ENCODE assay signal across 31 cellular contexts in genomic region chr7:74155810-74156395, GRCh38.
"Had no signal": no experiment of that assay in that cellular context is flagged by ENCODE, and none has a peak within 500 bp of the region (broad histone marks: within the 10 kb centered on the region; RNA-seq: fewer than 3 reads in every experiment).

No MANE protein-coding gene starts in this region.

- H3K36me3 Mint-ChIP-seq: activated naive CD4-positive, alpha-beta T cell treated with anti-CD3 and anti-CD28 coated beads, Interleukin-2, amount 10 ng/mL, durations not matched to agents 7 days and 5 days; activated naive CD4-positive, alpha-beta T cell treated with anti-CD3 and anti-CD28 coated beads, Interleukin-2, amount 50 U/mL, for 72 hours; activated naive CD8-positive, alpha-beta T cell treated with anti-CD3 and anti-CD28 coated beads, Interleukin-2, amount 10 ng/mL, durations not matched to agents 7 days and 5 days; brain had no signal

- ATAC-seq: activated naive CD4-positive, alpha-beta T cell treated with anti-CD3 and anti-CD28 coated beads, Interleukin-2, amount 50 U/mL, for 72 hours; activated T-cell treated with anti-CD3 and anti-CD28 coated beads, Interleukin-2, amount 50 U/mL, for 72 hours; foreskin keratinocyte; gastrocnemius medialis had no signal

- H3K9me3 Mint-ChIP-seq: activated CD4-positive, alpha-beta memory T cell treated with anti-CD3 and anti-CD28 coated beads, Interleukin-2, amount 10 ng/mL, durations not matched to agents 7 days and 5 days; activated CD4-positive, alpha-beta T cell treated with anti-CD3 and anti-CD28 coated beads, Interleukin-2, amount 10 ng/mL, durations not matched to agents 7 days and 5 days; activated naive CD4-positive, alpha-beta T cell treated with anti-CD3 and anti-CD28 coated beads, Interleukin-2, amount 10 ng/mL, durations not matched to agents 7 days and 5 days; activated naive CD4-positive, alpha-beta T cell treated with anti-CD3 and anti-CD28 coated beads, Interleukin-2, amount 50 U/mL, for 72 hours; activated naive CD8-positive, alpha-beta T cell treated with anti-CD3 and anti-CD28 coated beads, Interleukin-2, amount 10 ng/mL, durations not matched to agents 7 days and 5 days; activated T-cell treated with anti-CD3 and anti-CD28 coated beads, Interleukin-2, amount 50 U/mL, for 24 hours; activated T-cell treated with anti-CD3 and anti-CD28 coated beads, Interleukin-2, amount 50 U/mL, for 72 hours; brain; dendritic cell treated with granulocyte-macrophage colony-stimulating factor and Interleukin-4, amounts not matched to agents 40 ng/mL and 50 ng/mL, for 4 days had no signal

- DNase-seq: activated CD4-positive, alpha-beta memory T cell treated with anti-CD3 and anti-CD28 coated beads, Interleukin-2, amount 10 ng/mL, durations not matched to agents 7 days and 5 days; activated CD4-positive, alpha-beta T cell treated with anti-CD3 and anti-CD28 coated beads for 1 hour; activated CD4-positive, alpha-beta T cell treated with anti-CD3 and anti-CD28 coated beads for 4 hours; activated CD4-positive, alpha-beta T cell treated with anti-CD3 and anti-CD28 coated beads, Interleukin-2, amount 10 ng/mL, durations not matched to agents 7 days and 5 days; activated CD4-positive, alpha-beta T cell treated with anti-CD3 and anti-CD28 coated beads, Interleukin-2, amount 50 U/mL, for 4 hours; activated CD8-positive, alpha-beta memory T cell treated with anti-CD3 and anti-CD28 coated beads, Interleukin-2, amount 50 U/mL, for 48 hours; activated gamma-delta T cell; activated naive CD4-positive, alpha-beta T cell; activated naive CD4-positive, alpha-beta T cell treated with anti-CD3 and anti-CD28 coated beads, Interleukin-2, amount 10 ng/mL, durations not matched to agents 7 days and 5 days; activated naive CD8-positive, alpha-beta T cell treated with anti-CD3 and anti-CD28 coated beads, Interleukin-2, amount 10 ng/mL, durations not matched to agents 7 days and 5 days; activated T-cell treated with anti-CD3 and anti-CD28 coated beads for 4 hours; activated T-cell treated with anti-CD3 and anti-CD28 coated beads, Interleukin-2, amount 50 U/mL, for 24 hours; activated T-cell treated with anti-CD3 and anti-CD28 coated beads, Interleukin-2, amount 50 U/mL, for 72 hours; central memory CD4-positive, alpha-beta T cell; cerebellar nuclear complex; dorsolateral prefrontal cortex; effector memory CD4-positive, alpha-beta T cell; erythroblast; foreskin keratinocyte; gastrocnemius medialis; glutamatergic neuron; heart left ventricle; T-helper 2 cell had no signal

- H3K4me1 ChIP-seq: ascending aorta, breast epithelium, esophagus muscularis mucosa, foreskin keratinocyte, gastrocnemius medialis, heart left ventricle had no signal

- H3K4me3 Mint-ChIP-seq: activated CD4-positive, alpha-beta memory T cell treated with anti-CD3 and anti-CD28 coated beads, Interleukin-2, amount 10 ng/mL, durations not matched to agents 7 days and 5 days; activated CD4-positive, alpha-beta T cell treated with anti-CD3 and anti-CD28 coated beads, Interleukin-2, amount 10 ng/mL, durations not matched to agents 7 days and 5 days; activated naive CD4-positive, alpha-beta T cell treated with anti-CD3 and anti-CD28 coated beads, Interleukin-2, amount 10 ng/mL, durations not matched to agents 7 days and 5 days; activated naive CD8-positive, alpha-beta T cell treated with anti-CD3 and anti-CD28 coated beads, Interleukin-2, amount 10 ng/mL, durations not matched to agents 7 days and 5 days; activated T-cell treated with anti-CD3 and anti-CD28 coated beads, Interleukin-2, amount 50 U/mL, for 24 hours; activated T-cell treated with anti-CD3 and anti-CD28 coated beads, Interleukin-2, amount 50 U/mL, for 72 hours; brain; dendritic cell treated with granulocyte-macrophage colony-stimulating factor and Interleukin-4, amounts not matched to agents 40 ng/mL and 50 ng/mL, for 4 days had no signal

- H3K4me3 ChIP-seq: ascending aorta, breast epithelium, cardiac muscle cell, coronary artery, dorsolateral prefrontal cortex, esophagus muscularis mucosa, gastrocnemius medialis, heart left ventricle had no signal

- H3K36me3 ChIP-seq: ascending aorta, breast epithelium, cardiac muscle cell, esophagus muscularis mucosa, gastrocnemius medialis, heart left ventricle had no signal

- H3K9me3 ChIP-seq: ascending aorta, breast epithelium, esophagus muscularis mucosa, gastrocnemius medialis, heart left ventricle had no signal

- H3K27me3 Mint-ChIP-seq: activated CD4-positive, alpha-beta memory T cell treated with anti-CD3 and anti-CD28 coated beads, Interleukin-2, amount 10 ng/mL, durations not matched to agents 7 days and 5 days; activated CD4-positive, alpha-beta T cell treated with anti-CD3 and anti-CD28 coated beads, Interleukin-2, amount 10 ng/mL, durations not matched to agents 7 days and 5 days; activated naive CD4-positive, alpha-beta T cell treated with anti-CD3 and anti-CD28 coated beads, Interleukin-2, amount 10 ng/mL, durations not matched to agents 7 days and 5 days; activated T-cell treated with anti-CD3 and anti-CD28 coated beads, Interleukin-2, amount 50 U/mL, for 24 hours; brain; dendritic cell treated with granulocyte-macrophage colony-stimulating factor and Interleukin-4, amounts not matched to agents 40 ng/mL and 50 ng/mL, for 4 days had no signal

- H3K27ac ChIP-seq: ascending aorta, breast epithelium, cardiac muscle cell, coronary artery, dorsolateral prefrontal cortex, esophagus muscularis mucosa, foreskin keratinocyte, gastrocnemius medialis, heart left ventricle had no signal

- H3K4me1 Mint-ChIP-seq: activated CD4-positive, alpha-beta memory T cell treated with anti-CD3 and anti-CD28 coated beads, Interleukin-2, amount 10 ng/mL, durations not matched to agents 7 days and 5 days; activated CD4-positive, alpha-beta T cell treated with anti-CD3 and anti-CD28 coated beads, Interleukin-2, amount 10 ng/mL, durations not matched to agents 7 days and 5 days; activated naive CD4-positive, alpha-beta T cell treated with anti-CD3 and anti-CD28 coated beads, Interleukin-2, amount 10 ng/mL, durations not matched to agents 7 days and 5 days; activated naive CD8-positive, alpha-beta T cell treated with anti-CD3 and anti-CD28 coated beads, Interleukin-2, amount 10 ng/mL, durations not matched to agents 7 days and 5 days; brain had no signal

- H3K27me3 ChIP-seq: ascending aorta, breast epithelium, cardiac muscle cell, dorsolateral prefrontal cortex, esophagus muscularis mucosa, foreskin keratinocyte, gastrocnemius medialis, heart left ventricle had no signal

- H3K27ac Mint-ChIP-seq: activated CD4-positive, alpha-beta memory T cell treated with anti-CD3 and anti-CD28 coated beads, Interleukin-2, amount 10 ng/mL, durations not matched to agents 7 days and 5 days; activated CD4-positive, alpha-beta T cell treated with anti-CD3 and anti-CD28 coated beads, Interleukin-2, amount 10 ng/mL, durations not matched to agents 7 days and 5 days; activated naive CD4-positive, alpha-beta T cell treated with anti-CD3 and anti-CD28 coated beads, Interleukin-2, amount 10 ng/mL, durations not matched to agents 7 days and 5 days; activated naive CD4-positive, alpha-beta T cell treated with anti-CD3 and anti-CD28 coated beads, Interleukin-2, amount 50 U/mL, for 72 hours; activated naive CD8-positive, alpha-beta T cell treated with anti-CD3 and anti-CD28 coated beads, Interleukin-2, amount 10 ng/mL, durations not matched to agents 7 days and 5 days; activated T-cell treated with anti-CD3 and anti-CD28 coated beads, Interleukin-2, amount 50 U/mL, for 24 hours; activated T-cell treated with anti-CD3 and anti-CD28 coated beads, Interleukin-2, amount 50 U/mL, for 72 hours; brain; dendritic cell treated with granulocyte-macrophage colony-stimulating factor and Interleukin-4, amounts not matched to agents 40 ng/mL and 50 ng/mL, for 4 days had no signal
